In genomic region chr2:25941042-25941441, GRCh38 we compare ENCODE assay signal across 7 cellular contexts.
"Had no signal": no experiment of that assay in that cellular context is flagged by ENCODE, and none has a peak within 500 bp of the region (broad histone marks: within the 10 kb centered on the region; RNA-seq: fewer than 3 reads in every experiment).

No MANE protein-coding gene starts in this region.

- DNase-seq: GM23248, GOT3, H7, KBM-7 had no signal

- H2AFZ ChIP-seq: GM23248 had no signal

- H3K36me3 ChIP-seq: HAP-1 had no signal

- H3K9me3 ChIP-seq: HAP-1 had no signal

- H3K27ac ChIP-seq: GM23248 had no signal

- ATAC-seq: HCT116 had no signal

- H3K4me3 ChIP-seq: GM23248, HAP-1 had no signal

- H3K4me3 Mint-ChIP-seq: IgD-negative memory B cell had no signal

- H3K27me3 Mint-ChIP-seq: IgD-negative memory B cell had no signal

- H3K4me1 Mint-ChIP-seq: IgD-negative memory B cell had no signal

- H3K9me3 Mint-ChIP-seq: IgD-negative memory B cell had no signal
